13 cellular contexts compared by ENCODE assay signal in the genomic region with DNA sequence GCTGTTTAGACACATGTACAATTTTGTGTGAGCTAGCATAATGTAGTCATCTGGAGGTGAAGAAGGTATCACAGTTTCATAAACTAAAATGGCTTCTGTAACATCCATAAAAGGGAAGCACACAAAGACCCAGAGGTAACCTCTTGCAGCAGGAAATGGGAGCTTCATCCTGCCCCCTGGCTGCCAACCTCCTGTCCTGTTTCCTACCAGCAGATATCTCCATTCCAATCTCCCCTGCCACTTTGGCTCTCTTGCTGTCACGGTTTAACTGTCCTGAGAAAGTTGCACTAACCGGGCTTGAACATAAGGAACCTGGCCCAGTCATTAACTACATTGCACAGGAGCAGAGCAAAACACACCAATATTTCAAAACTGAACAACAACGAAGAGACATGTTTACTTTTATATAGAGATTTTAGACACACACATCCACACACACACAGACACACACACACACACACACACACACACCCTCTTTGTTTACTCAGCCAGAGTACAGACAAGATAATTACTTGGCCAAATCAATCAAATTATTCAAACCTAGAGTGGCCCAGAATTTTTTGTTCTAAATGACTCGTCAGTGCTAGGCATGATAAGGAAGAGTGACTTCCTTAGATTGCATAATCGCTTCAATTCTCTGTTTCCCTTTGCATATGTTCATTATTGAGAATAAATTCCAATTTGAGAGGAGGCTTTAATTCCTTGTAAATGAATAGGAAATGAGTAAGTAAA. TPM values are rescaled to one million over a fixed set of nuclear protein-coding genes. Genes with fewer than 3 reads are reported as not detected.
DNase-seq lines count a peak whose midpoint lies in the region; ATAC-seq and TF ChIP-seq lines count a peak whose summit lies in the region.
"Had no signal": no experiment of that assay in that cellular context is flagged by ENCODE, and none has a peak within 500 bp of the region (broad histone marks: within the 10 kb centered on the region; RNA-seq: fewer than 3 reads in every experiment).

No MANE protein-coding gene starts in this region.

- intact Hi-C loops in mammary epithelial cell (cut with micrococcal nuclease), result no loop called here

- H3K27me3 ChIP-seq in mammary epithelial cell (ENCODE audit: insufficient read depth, low read length), result no peaks in the 10 kb centered on the region
- H3K27me3 ChIP-seq: colonic mucosa had no signal

- H3K4me1 Mint-ChIP-seq in HFFc6 (ENCODE audit: low read depth), result peaks cover 8% of the 10 kb centered on the region
- no peaks in the 10 kb centered on the region for H3K4me1 Mint-ChIP-seq in stimulated activated effector memory CD8-positive, alpha-beta T cell treated with anti-CD3 and anti-CD28 coated beads, Interleukin-12 subunit alpha, Interleukin-12 subunit beta, amount 100 ng/mL, for 72 hours

- CTCF ChIA-PET in mammary epithelial cell (lab: Charles Lee; ENCODE audit: low non-redundant PET), result no interaction called here

- no peak overlapping the region for H3K4me3 ChIP-seq in mammary epithelial cell (replicated peaks in 1 of 3; ENCODE audit: insufficient read depth in 1 of 3, low read depth in 2 of 3, low read length in 3 of 3)
- H3K4me3 ChIP-seq: colonic mucosa, heart right ventricle, thoracic aorta had no signal

- peak; percentile 38 for ATAC-seq in left lobe of liver
- ATAC-seq in stimulated activated effector memory CD8-positive, alpha-beta T cell treated with anti-CD3 and anti-CD28 coated beads, Interleukin-12 subunit alpha, Interleukin-12 subunit beta, amount 100 ng/mL, for 72 hours, result no peak
- ATAC-seq: activated T-helper 17 cell treated with anti-CD3 and anti-CD28 coated beads, Interleukin-2, amount 50 U/mL, for 72 hours had no signal

- no peak; the same call in 1 of the 2 replicates for TF ChIP-seq CTCF in HFFc6 (IDR thresholded peaks at IDR 0.05)
- peak; percentile 8 to 29 for TF ChIP-seq CTCF in mammary epithelial cell (conservative IDR thresholded peaks at IDR 0.05 in 1 of 2, IDR thresholded peaks at IDR 0.05 in 1 of 2; ENCODE audit: extremely low read depth in 1 of 2, insufficient read depth in 1 of 2, low read depth in 1 of 2, low read length in 2 of 2)

- in situ Hi-C loops in mammary epithelial cell (cut with MboI; ENCODE audit: low sequenced_read_pairs in 2 of 2), result no loop called here

- no peaks in the 10 kb centered on the region for H3K9me3 ChIP-seq in mammary epithelial cell (replicated peaks; ENCODE audit: insufficient read depth, low read length)
- H3K9me3 ChIP-seq: colonic mucosa, heart right ventricle, thoracic aorta had no signal

- no peaks in the 10 kb centered on the region for H4K20me1 ChIP-seq in mammary epithelial cell (ENCODE audit: insufficient read depth, low read length)

- H3K27ac ChIP-seq in mammary epithelial cell (ENCODE audit: insufficient read depth, low read depth, low read length), result no peak overlapping the region
- H3K27ac ChIP-seq: colonic mucosa, thoracic aorta had no signal

- no TSS peak for BruUV-seq in mammary epithelial cell (replicated peaks; lab: Mats Ljungman, UMichigan)

- peak overlapping the region; percentile 16 for H3K4me2 ChIP-seq in mammary epithelial cell (ENCODE audit: insufficient read depth, low read depth, low read length)

- 58% methylated on average over 5 of the region's 5 CpGs for WGBS in mammary epithelial cell (ENCODE audit: low coverage, missing lambda C conversion rate)

- H3K27me3 Mint-ChIP-seq in HFFc6 (ENCODE audit: insufficient read depth), result no peaks in the 10 kb centered on the region
- H3K27me3 Mint-ChIP-seq: activated T-helper 17 cell treated with anti-CD3 and anti-CD28 coated beads, Interleukin-2, amount 50 U/mL, for 72 hours had no signal

- no peak overlapping the region; the same call in 1 of the 2 replicates for H3K4me3 Mint-ChIP-seq in HFFc6
- H3K4me3 Mint-ChIP-seq in stimulated activated effector memory CD8-positive, alpha-beta T cell treated with anti-CD3 and anti-CD28 coated beads, Interleukin-12 subunit alpha, Interleukin-12 subunit beta, amount 100 ng/mL, for 72 hours, result no peak overlapping the region
- H3K4me3 Mint-ChIP-seq: activated T-helper 17 cell treated with anti-CD3 and anti-CD28 coated beads, Interleukin-2, amount 50 U/mL, for 72 hours had no signal

- H3K79me2 ChIP-seq in mammary epithelial cell (ENCODE audit: insufficient read depth, low read length), result no peaks in the 10 kb centered on the region

- no peaks in the 10 kb centered on the region for H3K36me3 ChIP-seq in mammary epithelial cell (ENCODE audit: insufficient read depth, low read length)
- H3K36me3 ChIP-seq: colonic mucosa, thoracic aorta had no signal

- no peaks in the 10 kb centered on the region for H3K9me3 Mint-ChIP-seq in HFFc6
- H3K9me3 Mint-ChIP-seq in stimulated activated effector memory CD8-positive, alpha-beta T cell treated with anti-CD3 and anti-CD28 coated beads, Interleukin-12 subunit alpha, Interleukin-12 subunit beta, amount 100 ng/mL, for 72 hours, result no peaks in the 10 kb centered on the region
- H3K9me3 Mint-ChIP-seq: activated T-helper 17 cell treated with anti-CD3 and anti-CD28 coated beads, Interleukin-2, amount 50 U/mL, for 72 hours had no signal

- dilution Hi-C loops in mammary epithelial cell (cut with HindIII; ENCODE audit: low sequenced_read_pairs), result no loop called here

- no peak overlapping the region for H3K9ac ChIP-seq in mammary epithelial cell (ENCODE audit: insufficient read depth, low read length)

- peaks cover 20% of the 10 kb centered on the region for H3K4me1 ChIP-seq in mammary epithelial cell (ENCODE audit: insufficient read depth, low read length)
- H3K4me1 ChIP-seq: colonic mucosa had no signal

- H2AFZ ChIP-seq in mammary epithelial cell (ENCODE audit: low read depth, low read length), result no peak overlapping the region

- H3K36me3 Mint-ChIP-seq in HFFc6 (ENCODE audit: low read depth), result no peaks in the 10 kb centered on the region
- peaks cover 5% of the 10 kb centered on the region for H3K36me3 Mint-ChIP-seq in stimulated activated effector memory CD8-positive, alpha-beta T cell treated with anti-CD3 and anti-CD28 coated beads, Interleukin-12 subunit alpha, Interleukin-12 subunit beta, amount 100 ng/mL, for 72 hours

- H3K27ac Mint-ChIP-seq in HFFc6, result peak overlapping the region; percentile 56; the same call in 1 of the 2 replicates
- H3K27ac Mint-ChIP-seq in stimulated activated effector memory CD8-positive, alpha-beta T cell treated with anti-CD3 and anti-CD28 coated beads, Interleukin-12 subunit alpha, Interleukin-12 subunit beta, amount 100 ng/mL, for 72 hours, result no peak overlapping the region
- H3K27ac Mint-ChIP-seq: activated T-helper 17 cell treated with anti-CD3 and anti-CD28 coated beads, Interleukin-2, amount 50 U/mL, for 72 hours had no signal

- DNase-seq in NCI-H82 (lab: John Stamatoyannopoulos, UW) (peak; percentile 1), NCI-H82 treated with DMSO at 0.1 percent for 48 hours (lab: John Stamatoyannopoulos, UW; ENCODE audit: unreplicated experiment) (no peak), HFFc6 (no peak), mammary epithelial cell (peak; percentile 3), left lobe of liver (ENCODE audit: low spot score) (no peak), SHP77 treated with DMSO at 0.1 percent for 48 hours (lab: John Stamatoyannopoulos, UW) (no peak), D341Med (ENCODE audit: low spot score) (no peak)
- no peak for DNase-seq in stimulated activated effector memory CD8-positive, alpha-beta T cell treated with anti-CD3 and anti-CD28 coated beads, Interleukin-12 subunit alpha, Interleukin-12 subunit beta, amount 100 ng/mL, for 72 hours (ENCODE audit: low spot score in 2 of 2)
- DNase-seq: colonic mucosa, heart right ventricle, right cardiac atrium had no signal

RNA-seq across cellular contexts. Expression of gene MID2, which starts 24.2 kb away (rescaled TPM):
- total RNA-seq in HFFc6 (2021; fragmentation: NEBNext Ultra II Directional; extraction: Animal tissue kit (Norgen Biotek cat#: 25700)), result 10 to 100 TPM in 4 of 6 experiments, 1 to 10 TPM in 2; 8.4 to 11.3 (median 10.6) TPM
- total RNA-seq in mammary epithelial cell (10 to 100 TPM; 22.1 to 52.2 TPM), left lobe of liver (4.8 TPM)
- polyA plus RNA-seq in mammary epithelial cell, result 8.8 TPM
- polyA minus RNA-seq in mammary epithelial cell, result 86.2 TPM

Comparison
In these comparisons a context has a peak if more than half of its experiments do, and no peak if none do; other contexts are left out.
1. DNase-seq: peak in NCI-H82 (single experiment) and mammary epithelial cell (single experiment); none in NCI-H82 treated with DMSO at 0.1 percent for 48 hours (single experiment), HFFc6 (single experiment), left lobe of liver (single experiment), stimulated activated effector memory CD8-positive, alpha-beta T cell treated with anti-CD3 and anti-CD28 coated beads, Interleukin-12 subunit alpha, Interleukin-12 subunit beta, amount 100 ng/mL, for 72 hours (0 of 2), SHP77 treated with DMSO at 0.1 percent for 48 hours (single experiment) and D341Med (single experiment).